Comparison of ENCODE assay signal across 8 cellular contexts in the genomic region with DNA sequence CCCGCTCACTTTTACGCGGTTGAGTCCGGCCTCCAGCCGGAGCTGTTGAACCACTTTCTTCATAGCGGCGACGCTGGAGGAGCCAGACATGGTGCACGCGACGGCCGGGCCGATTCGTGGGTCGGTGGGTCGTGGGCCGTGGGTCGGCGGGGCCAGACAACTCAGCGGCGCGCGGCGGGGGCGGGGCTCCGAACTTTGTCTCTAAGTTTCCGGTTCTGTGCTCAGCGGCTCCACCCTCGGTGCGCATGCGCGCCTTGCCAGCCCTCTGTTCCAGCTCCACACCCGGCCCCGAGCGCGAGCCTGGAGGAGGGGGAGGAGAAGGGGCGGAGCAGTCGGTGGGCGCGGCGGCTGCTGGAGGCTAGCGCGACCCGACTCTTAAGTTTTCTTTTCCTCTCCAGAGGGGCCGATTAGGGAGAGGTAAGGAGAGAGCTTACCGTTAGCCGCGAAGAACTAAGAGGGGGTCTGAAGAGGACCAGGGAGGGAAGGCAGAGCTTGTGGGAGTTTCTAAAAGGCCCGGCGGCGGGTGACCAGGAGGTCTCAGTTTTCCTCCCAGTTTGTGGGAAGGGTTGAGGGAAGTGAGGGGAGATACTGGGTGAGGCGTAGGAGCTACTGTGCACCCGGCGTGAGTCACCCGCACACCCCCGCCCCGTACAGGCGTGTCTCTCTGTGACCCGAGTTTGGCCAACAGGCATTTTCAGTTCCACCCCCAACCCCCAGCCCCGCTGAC. TPM values are rescaled to one million over a fixed set of nuclear protein-coding genes. Genes with fewer than 3 reads are reported as not detected.
A peak's percentile ranks its signal among the peaks of the same experiment; 100 is the strongest.
DNase-seq lines count a peak whose midpoint lies in the region; ATAC-seq, FAIRE-seq and TF ChIP-seq lines count a peak whose summit lies in the region.

A gene (minus strand): TSS at position 580 of the 727 bp plus-strand sequence. CDS start 490 bp downstream, at position 90.
A gene with protein sequence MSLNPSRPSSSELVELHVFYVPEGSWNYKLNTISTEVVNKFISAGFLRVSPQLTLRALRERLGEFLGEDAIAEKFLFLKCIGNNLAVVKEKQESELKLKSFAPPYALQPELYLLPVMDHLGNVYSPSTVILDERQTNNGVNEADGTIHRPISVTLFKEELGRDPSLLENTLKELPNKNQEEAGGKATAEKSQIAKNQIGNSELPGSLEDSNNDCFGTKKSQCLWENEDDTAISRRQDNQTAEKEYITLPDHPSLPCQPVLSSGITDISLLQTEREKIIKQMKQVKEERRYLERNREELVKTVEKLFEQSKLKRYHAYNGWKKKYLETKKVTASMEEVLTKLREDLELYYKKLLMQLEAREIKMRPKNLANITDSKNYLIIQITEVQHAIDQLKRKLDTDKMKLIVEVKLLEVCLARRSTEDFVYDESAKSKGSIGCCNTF (plus strand): TSS at position 385 of the 727 bp plus-strand sequence. CDS start 9,974 bp downstream, outside the sequence.

- TF ChIP-seq CTCF in Calu3 (IDR thresholded peaks at IDR 0.05; ENCODE audit: unreplicated experiment) (no peak), endothelial cell of umbilical vein (IDR thresholded peaks at IDR 0.05; ENCODE audit: extremely low read depth in 1 of 2, insufficient read depth in 1 of 2, low read depth in 1 of 2, low read length in 2 of 2) (no peak)

- FAIRE-seq in endothelial cell of umbilical vein (lab: Jason Lieb, UNC), result peak; percentile 46

- dilution Hi-C loops in endothelial cell of umbilical vein (cut with MboI; ENCODE audit: extremely low pct_ligation_motif_present, low sequenced_read_pairs), result no loop called here

- intact Hi-C loops in Calu3 (cut with micrococcal nuclease; ENCODE audit: unreplicated experiment) (loop anchor here (2.0 to 5.0 kb wide), 2 partner anchors 66 to 115 kb away; a partner anchor contains a TSS), endothelial cell of umbilical vein (cut with micrococcal nuclease) (loop anchor here (1.0 to 10.0 kb wide), 9 partner anchors 27 to 769 kb away; a partner anchor contains a TSS)

- no peaks in the 10 kb centered on the region for H3K27me3 Mint-ChIP-seq in Calu3 (ENCODE audit: unreplicated experiment)

- no TSS peak for BruUV-seq in Calu3 (replicated peaks; lab: Mats Ljungman, UMichigan)
- BruUV-seq in endothelial cell of umbilical vein (replicated peaks; lab: Mats Ljungman, UMichigan), result no TSS peak

- no peaks in the 10 kb centered on the region for H3K9me1 ChIP-seq in endothelial cell of umbilical vein (replicated peaks; ENCODE audit: control insufficient read depth, extremely low read depth, insufficient read depth, low read length)

- H3K27ac ChIP-seq in HUES48 (ENCODE audit: low read depth, low read length) (peak within 1 kb of the TSS; percentile 95), endothelial cell of umbilical vein (ENCODE audit: insufficient read depth, low read depth, low read length) (peak within 1 kb of the TSS; percentile 91)

- H3K9ac ChIP-seq in HUES48 (ENCODE audit: low read depth, low read length) (peak within 1 kb of the TSS; percentile 82), NT2/D1 (ENCODE audit: insufficient read length, low read depth) (peak within 1 kb of the TSS; percentile 97), endothelial cell of umbilical vein (replicated peaks; ENCODE audit: extremely low read depth, insufficient read depth, low read length) (peak within 1 kb of the TSS; percentile 93)

- H3K36me3 Mint-ChIP-seq in Calu3 (ENCODE audit: insufficient read depth, unreplicated experiment), result peaks cover 42% of the 10 kb centered on the region

- H3K36me3 ChIP-seq in HUES48 (ENCODE audit: control insufficient read depth, insufficient read depth, low read length) (peaks cover 4% of the 10 kb centered on the region), NT2/D1 (ENCODE audit: insufficient read depth, insufficient read length, low read length) (peaks cover 23% of the 10 kb centered on the region), endothelial cell of umbilical vein (ENCODE audit: control insufficient read depth in 2 of 2, extremely low read depth in 1 of 2, insufficient read depth in 2 of 2, low read length in 2 of 2) (no peaks in the 10 kb centered on the region)

- H3K27me3 ChIP-seq in HUES48 (ENCODE audit: control insufficient read depth, insufficient read depth, low read length), result peaks cover 7% of the 10 kb centered on the region
- no peaks in the 10 kb centered on the region for H3K27me3 ChIP-seq in NT2/D1 (ENCODE audit: insufficient read depth, insufficient read length)
- no peaks in the 10 kb centered on the region for H3K27me3 ChIP-seq in endothelial cell of umbilical vein (ENCODE audit: control insufficient read depth in 2 of 2, insufficient read depth in 2 of 2, low read length in 2 of 2)

- DNase-seq in Calu3, result peak; percentile 99
- DNase-seq in NT2/D1 (ENCODE audit: low read depth, low spot score), result peak; percentile 98
- peak; percentile 98 for DNase-seq in activated CD8-positive, alpha-beta memory T cell treated with anti-CD3 and anti-CD28 coated beads, Interleukin-2, amount 50 U/mL, for 4 hours
- DNase-seq in endothelial cell of umbilical vein (ENCODE audit: low read depth, low spot score), result peak; percentile 97
- peak; percentile 92 for DNase-seq in midbrain (lab: John Stamatoyannopoulos, UW)
- DNase-seq in stimulated activated CD8-positive, alpha-beta memory T cell treated with anti-CD3 and anti-CD28 coated beads, Interleukin-15, amount 100 ng/mL, for 48 hours (ENCODE audit: low read depth in 2 of 2), result peak; percentile 96 to 97

- peak within 1 kb of the TSS; percentile 100 for H3K4me2 ChIP-seq in endothelial cell of umbilical vein (ENCODE audit: insufficient read depth, low read length)

- peak; percentile 81 for TF ChIP-seq POLR2A in endothelial cell of umbilical vein (IDR thresholded peaks at IDR 0.05; ENCODE audit: low read depth, low read length)

- peaks cover 3% of the 10 kb centered on the region for H4K20me1 ChIP-seq in endothelial cell of umbilical vein (replicated peaks; ENCODE audit: control insufficient read depth, extremely low read depth, insufficient read depth, low read length)

- peaks cover 46% of the 10 kb centered on the region for H3K79me2 ChIP-seq in endothelial cell of umbilical vein (ENCODE audit: control insufficient read depth, insufficient read depth, low read length)

- CTCF ChIA-PET in Calu3 (lab: Charles Lee) (interaction anchor here (0.6 to 1.1 kb wide), 8 partner anchors 24 to 382 kb away, joined by 3 to 4 read pairs (median 3); a partner anchor contains a TSS), endothelial cell of umbilical vein (lab: Charles Lee) (interaction anchor here (0.7 to 4.4 kb wide), 12 partner anchors 64 to 365 kb away, joined by 3 to 37 read pairs (median 5); a partner anchor contains a TSS)

- H3K4me1 ChIP-seq in HUES48 (ENCODE audit: control insufficient read depth, insufficient read depth, low read length) (peaks cover 22% of the 10 kb centered on the region), NT2/D1 (ENCODE audit: insufficient read depth, insufficient read length) (no peaks in the 10 kb centered on the region), endothelial cell of umbilical vein (ENCODE audit: control insufficient read depth, extremely low read depth, insufficient read depth, low read length) (peaks cover 25% of the 10 kb centered on the region)

- peak within 1 kb of the TSS; percentile 83 for H3K4me3 ChIP-seq in HUES48 (ENCODE audit: low read depth, low read length)
- peak within 1 kb of the TSS; percentile 93 for H3K4me3 ChIP-seq in NT2/D1 (ENCODE audit: insufficient read length, low read depth)
- H3K4me3 ChIP-seq in endothelial cell of umbilical vein (replicated peaks in 1 of 3; ENCODE audit: insufficient read depth in 1 of 3, low read depth in 1 of 3, low read length in 3 of 3), result peak within 1 kb of the TSS; percentile 55 to 89 (median 73)

- H3K9me3 Mint-ChIP-seq in Calu3 (ENCODE audit: low read depth, unreplicated experiment), result no peaks in the 10 kb centered on the region

- H3K9me3 ChIP-seq in HUES48 (ENCODE audit: control insufficient read depth, insufficient read depth, low read length), result no peaks in the 10 kb centered on the region
- H3K9me3 ChIP-seq in NT2/D1 (ENCODE audit: insufficient read depth, low read length), result no peaks in the 10 kb centered on the region
- no peaks in the 10 kb centered on the region for H3K9me3 ChIP-seq in endothelial cell of umbilical vein (replicated peaks; ENCODE audit: control insufficient read depth, insufficient read depth, low read length)

- H3K27ac Mint-ChIP-seq in Calu3 (ENCODE audit: unreplicated experiment), result peak within 1 kb of the TSS; percentile 87

- POLR2A ChIA-PET in endothelial cell of umbilical vein (lab: Charles Lee), result interaction anchor here (0.5 to 2.2 kb wide), 9 partner anchors 27 to 1202 kb away, joined by 3 to 30 read pairs (median 5); a partner anchor contains a TSS

- ATAC-seq in GM21423 (IDR thresholded peaks at IDR 0.05; ENCODE audit: unreplicated experiment), result peak; percentile 85

- H2AFZ ChIP-seq in endothelial cell of umbilical vein (ENCODE audit: low read depth, low read length), result peak within 1 kb of the TSS; percentile 83

- H3K4me1 Mint-ChIP-seq in Calu3 (ENCODE audit: low read depth, unreplicated experiment), result peaks cover 20% of the 10 kb centered on the region

- peak within 1 kb of the TSS; percentile 89 for H3K4me3 Mint-ChIP-seq in Calu3 (ENCODE audit: low read depth, unreplicated experiment)

TF ChIP-seq in endothelial cell of umbilical vein, 7 proteins besides CTCF, POLR2A, EP300 and RAD21 (continues in another document):
- peak; percentile 42 for TF ChIP-seq MYC (IDR thresholded peaks at IDR 0.05; ENCODE audit: low read depth, low read length)
- peak; percentile 90 for TF ChIP-seq POLR2AphosphoS5 (IDR thresholded peaks at IDR 0.05; ENCODE audit: insufficient read depth, low read depth, low read length)

RNA-seq across cellular contexts. Expression of the first gene that starts in this region (rescaled TPM):
- total RNA-seq in Calu3 (2022) (117 and 118 TPM in 2 replicates), endothelial cell of umbilical vein (172 and 175 TPM in 2 replicates)
- 143 and 145 TPM in 2 replicates for polyA plus RNA-seq in endothelial cell of umbilical vein
- polyA plus RNA-seq in endothelial cell of umbilical vein (2011; cell fraction: cytosol; rRNA removed), result 173 and 181 TPM in 2 replicates
- 49.3 and 61.3 TPM in 2 replicates for polyA plus RNA-seq in endothelial cell of umbilical vein (2011; cell fraction: nucleus; rRNA removed)
- polyA plus RNA-seq in endothelial cell of umbilical vein (2012), result 215 and 248 TPM in 2 replicates
- polyA minus RNA-seq in endothelial cell of umbilical vein, result 34.4 and 37.9 TPM in 2 replicates
- polyA minus RNA-seq in endothelial cell of umbilical vein (2011; cell fraction: cytosol; rRNA and poly(A)+ RNA removed), result 39.9 TPM
- polyA minus RNA-seq in endothelial cell of umbilical vein (2011; cell fraction: nucleus; rRNA and poly(A)+ RNA removed), result 20.6 and 26.1 TPM in 2 replicates

RNA-seq across cellular contexts. Expression of the second gene that starts in this region (rescaled TPM):
- total RNA-seq in Calu3 (2022) (0.52 and 0.73 TPM in 2 replicates), endothelial cell of umbilical vein (1.7 and 2.6 TPM in 2 replicates)
- polyA plus RNA-seq in endothelial cell of umbilical vein, result 1.8 TPM in 1 of 2 replicates, not detected in the other
- 0.47 and 1.0 TPM in 2 replicates for polyA plus RNA-seq in endothelial cell of umbilical vein (2011; cell fraction: cytosol; rRNA removed)
- 1.1 and 2.0 TPM in 2 replicates for polyA plus RNA-seq in endothelial cell of umbilical vein (2011; cell fraction: nucleus; rRNA removed)
- 0.82 TPM in 1 of 2 replicates, not detected in the other for polyA plus RNA-seq in endothelial cell of umbilical vein (2012)
- polyA minus RNA-seq in endothelial cell of umbilical vein, result not detected in 2 replicates
- polyA minus RNA-seq in endothelial cell of umbilical vein (2011; cell fraction: cytosol; rRNA and poly(A)+ RNA removed), result not detected
- polyA minus RNA-seq in endothelial cell of umbilical vein (2011; cell fraction: nucleus; rRNA and poly(A)+ RNA removed), result 3.6 and 4.3 TPM in 2 replicates

Comparison
In these comparisons a context has a peak if more than half of its experiments do, and no peak if none do; other contexts are left out.
1. Peak in every context shown above with its lines: DNase-seq, ATAC-seq, H3K4me3 ChIP-seq and H3K27ac ChIP-seq.